11 cellular contexts compared by ENCODE assay signal in the genomic region with DNA sequence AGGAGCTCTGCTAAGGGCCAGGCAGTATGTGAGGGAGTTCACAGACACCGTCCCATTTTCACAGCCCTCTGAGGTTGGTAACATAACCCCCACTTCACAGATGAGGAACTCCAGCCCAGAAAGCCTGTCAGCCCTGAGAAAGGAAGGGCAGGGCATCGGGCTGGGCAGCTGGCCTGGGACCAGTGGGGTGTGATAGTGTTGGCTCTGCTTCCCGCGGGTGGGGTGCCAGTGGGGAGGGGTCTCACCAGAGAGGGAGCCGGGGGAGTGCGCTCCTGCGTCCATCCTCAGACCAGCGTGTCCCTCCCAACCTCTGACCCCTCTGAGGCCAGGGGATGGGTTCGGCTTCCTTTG. TPM values are rescaled to one million over a fixed set of nuclear protein-coding genes. Genes with fewer than 3 reads are reported as not detected.
A peak's percentile ranks its signal among the peaks of the same experiment; 100 is the strongest.
DNase-seq lines count a peak whose midpoint lies in the region; ATAC-seq and TF ChIP-seq lines count a peak whose summit lies in the region.
"Had no signal": no experiment of that assay in that cellular context is flagged by ENCODE, and none has a peak within 500 bp of the region (broad histone marks: within the 10 kb centered on the region; RNA-seq: fewer than 3 reads in every experiment).

No MANE protein-coding gene starts in this region.

- in situ Hi-C loops in GM13976 (cut with MboI; ENCODE audit: low sequenced_read_pairs, unreplicated experiment): no loop called here

- POLR2A ChIA-PET in CD8-positive, alpha-beta T cell (lab: Charles Lee): interaction anchor here (1.2 to 1.7 kb wide), 2 partner anchors 9 to 25 kb away, joined by 3 to 4 read pairs; no protein-coding TSS in a partner anchor

- intact Hi-C loops in left lung (cut with DNase I): no loop called here
- intact Hi-C loops in CD8-positive, alpha-beta T cell (cut with DNase I, micrococcal nuclease): no loop called here

- TF ChIP-seq CTCF in GM13976 (IDR thresholded peaks at IDR 0.05; ENCODE audit: borderline replicate concordance, control extremely low read depth, extremely low read depth, insufficient read depth, missing control alignments) (no peak), chondrocyte (IDR thresholded peaks at IDR 0.05) (no peak), left lung (IDR thresholded peaks at IDR 0.05) (no peak)
- TF ChIP-seq CTCF in CD8-positive, alpha-beta T cell (IDR thresholded peaks at IDR 0.05): no peak

- ATAC-seq in left lung (no peak), GM21737 (IDR thresholded peaks at IDR 0.05; ENCODE audit: unreplicated experiment) (no peak), HG03025 (IDR thresholded peaks at IDR 0.05; ENCODE audit: low FRiP score, unreplicated experiment) (no peak)
- ATAC-seq in stimulated activated memory B cell treated with anti-CD40 and anti-IgM and Interleukin-4, amounts not matched to agents 10 μg/mL and 1 μg/mL and 100 μg/mL, for 72 hours: no peak
- ATAC-seq in CD8-positive, alpha-beta T cell: no peak
- ATAC-seq: GM12878 had no signal

- no peaks in the 10 kb centered on the region for H3K27me3 Mint-ChIP-seq in chondrocyte (ENCODE audit: low read depth)
- no peaks in the 10 kb centered on the region for H3K27me3 Mint-ChIP-seq in stimulated activated memory B cell treated with anti-CD40 and anti-IgM and Interleukin-4, amounts not matched to agents 10 μg/mL and 1 μg/mL and 100 μg/mL, for 72 hours
- H3K27me3 Mint-ChIP-seq in CD8-positive, alpha-beta T cell (ENCODE audit: low read depth): no peaks in the 10 kb centered on the region

- H3K9me3 Mint-ChIP-seq in chondrocyte (ENCODE audit: low read depth): no peaks in the 10 kb centered on the region
- H3K9me3 Mint-ChIP-seq in stimulated activated memory B cell treated with anti-CD40 and anti-IgM and Interleukin-4, amounts not matched to agents 10 μg/mL and 1 μg/mL and 100 μg/mL, for 72 hours: no peaks in the 10 kb centered on the region
- H3K9me3 Mint-ChIP-seq in CD8-positive, alpha-beta T cell: no peaks in the 10 kb centered on the region

- H3K4me3 ChIP-seq in left lung: peak overlapping the region; percentile 1 to 34
- no peak overlapping the region for H3K4me3 ChIP-seq in CD8-positive, alpha-beta T cell (ENCODE audit: low read depth, low read length)
- H3K4me3 ChIP-seq: GM12878 had no signal

- CTCF ChIA-PET in CD8-positive, alpha-beta T cell (lab: Charles Lee): no interaction called here

- H3K9me3 ChIP-seq in left lung: no peaks in the 10 kb centered on the region
- no peaks in the 10 kb centered on the region for H3K9me3 ChIP-seq in CD8-positive, alpha-beta T cell (ENCODE audit: low read length)

- peak; percentile 26 for DNase-seq in GM13976 (ENCODE audit: low spot score)
- DNase-seq in chondrocyte (ENCODE audit: low spot score): no peak
- DNase-seq in left lung: peak in 1 of 2 donors; percentile 75
- no peak for DNase-seq in NCI-H146 treated with DMSO at 0.1 percent for 48 hours (lab: John Stamatoyannopoulos, UW; ENCODE audit: unreplicated experiment)
- DNase-seq in CD8-positive, alpha-beta T cell: no peak
- DNase-seq: activated naive CD4-positive, alpha-beta T cell treated with anti-CD3 and anti-CD28 coated beads, Interleukin-2, amount 50 U/mL, for 16 hours; NCI-H1417 treated with DMSO at 0.1 percent for 48 hours had no signal

- peaks cover 11 to 19% of the 10 kb centered on the region in 2 donors for H3K4me1 ChIP-seq in left lung
- H3K4me1 ChIP-seq in CD8-positive, alpha-beta T cell (ENCODE audit: insufficient read depth, low read length): no peaks in the 10 kb centered on the region

- H3K27ac ChIP-seq in left lung: peak overlapping the region; percentile 28 to 67
- no peak overlapping the region for H3K27ac ChIP-seq in CD8-positive, alpha-beta T cell (ENCODE audit: low read depth, low read length)

- peak overlapping the region; percentile 95 for H3K27ac Mint-ChIP-seq in chondrocyte (ENCODE audit: unreplicated experiment)
- H3K27ac Mint-ChIP-seq in stimulated activated memory B cell treated with anti-CD40 and anti-IgM and Interleukin-4, amounts not matched to agents 10 μg/mL and 1 μg/mL and 100 μg/mL, for 72 hours: peak overlapping the region; percentile 69
- no peak overlapping the region for H3K27ac Mint-ChIP-seq in CD8-positive, alpha-beta T cell

- peaks cover 0 to 47% of the 10 kb centered on the region in 2 donors for H3K36me3 ChIP-seq in left lung
- H3K36me3 ChIP-seq in CD8-positive, alpha-beta T cell (ENCODE audit: insufficient read depth, low read length): peaks cover 5% of the 10 kb centered on the region

- peaks cover 49% of the 10 kb centered on the region for H3K36me3 Mint-ChIP-seq in chondrocyte (ENCODE audit: low read depth)
- peaks cover 44% of the 10 kb centered on the region for H3K36me3 Mint-ChIP-seq in stimulated activated memory B cell treated with anti-CD40 and anti-IgM and Interleukin-4, amounts not matched to agents 10 μg/mL and 1 μg/mL and 100 μg/mL, for 72 hours
- peaks cover 43% of the 10 kb centered on the region for H3K36me3 Mint-ChIP-seq in CD8-positive, alpha-beta T cell

- peak overlapping the region; percentile 93 for H3K4me3 Mint-ChIP-seq in chondrocyte (ENCODE audit: unreplicated experiment)
- H3K4me3 Mint-ChIP-seq in stimulated activated memory B cell treated with anti-CD40 and anti-IgM and Interleukin-4, amounts not matched to agents 10 μg/mL and 1 μg/mL and 100 μg/mL, for 72 hours: no peak overlapping the region
- no peak overlapping the region for H3K4me3 Mint-ChIP-seq in CD8-positive, alpha-beta T cell

- no peaks in the 10 kb centered on the region for H3K27me3 ChIP-seq in left lung
- H3K27me3 ChIP-seq in CD8-positive, alpha-beta T cell (ENCODE audit: insufficient read depth, low read length): no peaks in the 10 kb centered on the region

- peaks cover 76% of the 10 kb centered on the region for H3K4me1 Mint-ChIP-seq in chondrocyte (ENCODE audit: low read depth)
- peaks cover 30% of the 10 kb centered on the region for H3K4me1 Mint-ChIP-seq in stimulated activated memory B cell treated with anti-CD40 and anti-IgM and Interleukin-4, amounts not matched to agents 10 μg/mL and 1 μg/mL and 100 μg/mL, for 72 hours
- H3K4me1 Mint-ChIP-seq in CD8-positive, alpha-beta T cell (ENCODE audit: low read depth): no peaks in the 10 kb centered on the region

RNA-seq across cellular contexts. Expression of gene TAGLN, which starts 2.3 kb away (rescaled TPM):
- total RNA-seq in chondrocyte (854 to 4,666 TPM (median 4,556 TPM) in 3 replicates), left lung (100 to 1,000 TPM; 505 to 763 TPM)
- total RNA-seq in CD8-positive, alpha-beta T cell: 1 to 10 TPM; 9.4 to 9.8 TPM

RNA-seq across cellular contexts. Expression of gene SIDT2, which starts 22.9 kb away (rescaled TPM):
- total RNA-seq in chondrocyte (32.4 to 42.5 TPM (median 38.8 TPM) in 3 replicates), left lung (100 to 1,000 TPM in 1 of 2 donors, 10 to 100 TPM in 1; 66.1 to 112 TPM)
- 100 to 1,000 TPM; 133 to 134 TPM for total RNA-seq in CD8-positive, alpha-beta T cell

RNA-seq across cellular contexts. Expression of gene PCSK7, which starts 30.4 kb away (rescaled TPM):
- total RNA-seq in chondrocyte: 42.8 to 71.0 TPM (median 43.0 TPM) in 3 replicates
- total RNA-seq in left lung: 10 to 100 TPM; 65.8 to 77.8 TPM
- 100 to 1,000 TPM; 208 to 218 TPM for total RNA-seq in CD8-positive, alpha-beta T cell

RNA-seq across cellular contexts. Expression of gene RNF214, which starts 31.0 kb away (rescaled TPM):
- total RNA-seq in chondrocyte: 21.8 to 26.1 TPM (median 24.7 TPM) in 3 replicates
- total RNA-seq in left lung: 10 to 100 TPM; 21.5 to 22.3 TPM
- total RNA-seq in CD8-positive, alpha-beta T cell: 10 to 100 TPM; 10.8 to 11.7 TPM

RNA-seq across cellular contexts. Expression of gene PAFAH1B2, which starts 57.4 kb away (rescaled TPM):
- 85.4 to 98.0 TPM (median 90.5 TPM) in 3 replicates for total RNA-seq in chondrocyte
- total RNA-seq in left lung: 10 to 100 TPM; 78.1 to 82.3 TPM
- total RNA-seq in CD8-positive, alpha-beta T cell: 10 to 100 TPM; 52.1 to 55.9 TPM

Comparison
In these comparisons a context has a peak if more than half of its experiments do, and no peak if none do; other contexts are left out.
1. RNA of gene TAGLN, which starts 2.3 kb away (total RNA-seq): 854 to 4,666 TPM in chondrocyte and 505 to 763 TPM in left lung; 9.4 to 9.8 TPM in CD8-positive, alpha-beta T cell; every median in the first group is over 10 times any median in the second.